ENCODE assay signal across 8 cellular contexts in the genomic region with DNA sequence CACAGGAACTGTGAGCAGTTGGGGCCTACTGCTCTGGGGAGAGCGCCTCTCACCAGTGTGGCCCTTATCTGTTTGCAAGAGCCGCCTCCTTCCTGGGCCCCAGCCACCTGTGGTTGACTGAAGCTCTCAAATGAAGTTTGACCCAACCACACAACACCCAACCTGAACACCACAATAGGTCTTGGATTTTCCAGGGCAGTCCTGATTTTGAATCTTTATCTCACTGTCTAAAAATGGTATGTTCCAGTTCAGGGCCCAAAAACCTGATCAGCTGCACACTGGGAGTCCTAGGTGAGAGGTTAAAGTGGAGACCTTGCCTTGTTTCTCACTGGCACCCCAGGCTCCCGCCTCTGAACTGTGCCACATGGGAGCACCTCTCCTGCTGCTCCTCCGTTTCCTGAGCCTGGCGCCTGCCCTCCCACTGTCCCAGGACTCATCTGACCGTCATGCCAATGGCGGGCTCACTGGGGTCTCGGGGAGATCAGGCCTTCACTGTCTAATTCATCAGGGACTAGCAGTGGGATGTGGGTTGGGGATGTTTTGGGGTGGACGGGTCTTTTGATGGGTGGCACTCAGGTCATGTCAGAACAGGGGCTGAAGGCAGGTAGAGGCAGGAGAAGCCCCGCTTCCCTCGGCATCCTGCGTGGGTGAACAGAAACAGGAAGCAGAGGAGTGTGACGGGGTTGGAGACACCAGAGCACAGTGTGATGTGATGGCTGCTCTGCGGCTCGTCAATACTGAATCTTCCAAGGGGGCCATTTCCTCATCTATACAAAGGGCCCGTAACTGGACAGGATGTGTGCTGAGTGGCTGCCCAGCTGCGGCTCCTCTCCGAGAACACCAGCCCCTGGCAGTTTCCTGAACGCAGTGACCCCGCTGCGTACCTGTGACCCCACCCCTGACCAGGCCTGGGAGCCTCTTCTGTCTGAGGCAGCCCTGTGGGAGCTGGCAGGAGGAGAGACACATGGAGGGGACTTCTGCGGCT. TPM values are rescaled to one million over a fixed set of nuclear protein-coding genes. Genes with fewer than 3 reads are reported as not detected.
DNase-seq lines count a peak whose midpoint lies in the region; ATAC-seq and TF ChIP-seq lines count a peak whose summit lies in the region.

No MANE protein-coding gene starts in this region.

- H3K36me3 Mint-ChIP-seq in activated T-helper 2 cell treated with anti-CD3 and anti-CD28 coated beads, Interferon-gamma antibody, Interleukin-2, Interleukin-4, amounts not matched to agents 10 μg/mL and 5 μg/mL and 100 μg/mL, durations not matched to agents 14 hours and 24 hours and 36 hours (ENCODE audit: low read depth), result no peaks in the 10 kb centered on the region
- H3K36me3 Mint-ChIP-seq in WTC11, result no peaks in the 10 kb centered on the region

- peaks cover 33% of the 10 kb centered on the region for H3K4me1 Mint-ChIP-seq in activated T-helper 2 cell treated with anti-CD3 and anti-CD28 coated beads, Interferon-gamma antibody, Interleukin-2, Interleukin-4, amounts not matched to agents 10 μg/mL and 5 μg/mL and 100 μg/mL, durations not matched to agents 14 hours and 24 hours and 36 hours (ENCODE audit: low read depth)
- H3K4me1 Mint-ChIP-seq in WTC11, result no peaks in the 10 kb centered on the region

- peak; percentile 67 for DNase-seq in activated T-helper 2 cell treated with anti-CD3 and anti-CD28 coated beads, Interferon-gamma antibody, Interleukin-2, Interleukin-4, amounts not matched to agents 10 μg/mL and 5 μg/mL and 100 μg/mL, durations not matched to agents 14 hours and 24 hours and 36 hours (ENCODE audit: low spot score)
- DNase-seq in stimulated activated CD4-positive, alpha-beta T cell treated with anti-CD3 and anti-CD28 coated beads, Interleukin-1b, Interleukin-23, amount 100 ng/mL, for 48 hours, result peak; percentile 71
- DNase-seq in NCI-H446 (lab: John Stamatoyannopoulos, UW) (no peak), islet precursor cell (no peak), NCI-H2227 treated with DMSO at 0.1 percent for 48 hours (lab: John Stamatoyannopoulos, UW) (no peak), WTC11 (ENCODE audit: low spot score) (no peak)

- TF ChIP-seq CTCF in WTC11 (IDR thresholded peaks at IDR 0.05), result no peak

- ATAC-seq in GM19455 (IDR thresholded peaks at IDR 0.05; ENCODE audit: unreplicated experiment) (peak; percentile 68), HG03565 (IDR thresholded peaks at IDR 0.05; ENCODE audit: unreplicated experiment) (peak; percentile 70), WTC11 (no peak)

- intact Hi-C loops in activated T-helper 2 cell treated with anti-CD3 and anti-CD28 coated beads, Interferon-gamma antibody, Interleukin-2, Interleukin-4, amounts not matched to agents 10 μg/mL and 5 μg/mL and 100 μg/mL, durations not matched to agents 14 hours and 24 hours and 36 hours (cut with micrococcal nuclease), result loop anchor here (1.0 to 5.0 kb wide), 4 partner anchors 30 to 86 kb away; partner anchors contain the start of gene ITPKB

- H3K27ac Mint-ChIP-seq in activated T-helper 2 cell treated with anti-CD3 and anti-CD28 coated beads, Interferon-gamma antibody, Interleukin-2, Interleukin-4, amounts not matched to agents 10 μg/mL and 5 μg/mL and 100 μg/mL, durations not matched to agents 14 hours and 24 hours and 36 hours, result peak overlapping the region; percentile 77
- no peak overlapping the region for H3K27ac Mint-ChIP-seq in WTC11

- peak overlapping the region; percentile 32 for H3K4me3 Mint-ChIP-seq in activated T-helper 2 cell treated with anti-CD3 and anti-CD28 coated beads, Interferon-gamma antibody, Interleukin-2, Interleukin-4, amounts not matched to agents 10 μg/mL and 5 μg/mL and 100 μg/mL, durations not matched to agents 14 hours and 24 hours and 36 hours (ENCODE audit: low read depth)
- no peak overlapping the region for H3K4me3 Mint-ChIP-seq in WTC11

- POLR2A ChIA-PET in WTC11 (lab: Charles Lee), result no interaction called here

- CTCF ChIA-PET in WTC11 (lab: Charles Lee), result no interaction called here

- H3K27me3 Mint-ChIP-seq in activated T-helper 2 cell treated with anti-CD3 and anti-CD28 coated beads, Interferon-gamma antibody, Interleukin-2, Interleukin-4, amounts not matched to agents 10 μg/mL and 5 μg/mL and 100 μg/mL, durations not matched to agents 14 hours and 24 hours and 36 hours (ENCODE audit: low read depth), result peaks cover 38% of the 10 kb centered on the region
- H3K27me3 Mint-ChIP-seq in WTC11 (ENCODE audit: low read depth), result no peaks in the 10 kb centered on the region

- H3K9me3 Mint-ChIP-seq in activated T-helper 2 cell treated with anti-CD3 and anti-CD28 coated beads, Interferon-gamma antibody, Interleukin-2, Interleukin-4, amounts not matched to agents 10 μg/mL and 5 μg/mL and 100 μg/mL, durations not matched to agents 14 hours and 24 hours and 36 hours, result no peaks in the 10 kb centered on the region
- H3K9me3 Mint-ChIP-seq in WTC11, result no peaks in the 10 kb centered on the region

TF ChIP-seq in WTC11, 78 proteins besides CTCF, POLR2A, EP300 and RAD21 (continues in another document):
- TF ChIP-seq ATF3 (CRISPR knock-in tag; conservative IDR thresholded peaks at IDR 0.05), result no peak
- TF ChIP-seq, protein P1, sequence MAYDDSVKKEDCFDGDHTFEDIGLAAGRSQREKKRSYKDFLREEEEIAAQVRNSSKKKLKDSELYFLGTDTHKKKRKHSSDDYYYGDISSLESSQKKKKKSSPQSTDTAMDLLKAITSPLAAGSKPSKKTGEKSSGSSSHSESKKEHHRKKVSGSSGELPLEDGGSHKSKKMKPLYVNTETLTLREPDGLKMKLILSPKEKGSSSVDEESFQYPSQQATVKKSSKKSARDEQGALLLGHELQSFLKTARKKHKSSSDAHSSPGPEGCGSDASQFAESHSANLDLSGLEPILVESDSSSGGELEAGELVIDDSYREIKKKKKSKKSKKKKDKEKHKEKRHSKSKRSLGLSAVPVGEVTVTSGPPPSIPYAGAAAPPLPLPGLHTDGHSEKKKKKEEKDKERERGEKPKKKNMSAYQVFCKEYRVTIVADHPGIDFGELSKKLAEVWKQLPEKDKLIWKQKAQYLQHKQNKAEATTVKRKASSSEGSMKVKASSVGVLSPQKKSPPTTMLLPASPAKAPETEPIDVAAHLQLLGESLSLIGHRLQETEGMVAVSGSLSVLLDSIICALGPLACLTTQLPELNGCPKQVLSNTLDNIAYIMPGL (CRISPR knock-in tag; IDR thresholded peaks at IDR 0.05), result no peak
- no peak for TF ChIP-seq NR1H2 (CRISPR knock-in tag; IDR thresholded peaks at IDR 0.05)
- TF ChIP-seq MXD4 (CRISPR knock-in tag; IDR thresholded peaks at IDR 0.05; ENCODE audit: borderline replicate concordance), result no peak
- no peak for TF ChIP-seq ZNF532 (CRISPR knock-in tag; IDR thresholded peaks at IDR 0.05; ENCODE audit: borderline replicate concordance)
- TF ChIP-seq NFE2L1 (CRISPR knock-in tag; IDR thresholded peaks at IDR 0.05), result no peak
- TF ChIP-seq CBFB (CRISPR knock-in tag; IDR thresholded peaks at IDR 0.05; ENCODE audit: low read depth), result no peak
- no peak for TF ChIP-seq NR2C2 (CRISPR knock-in tag; IDR thresholded peaks at IDR 0.05)
- TF ChIP-seq IRF2 (CRISPR knock-in tag; IDR thresholded peaks at IDR 0.05; ENCODE audit: borderline replicate concordance, low read depth), result no peak
- TF ChIP-seq TEAD4 (CRISPR knock-in tag; IDR thresholded peaks at IDR 0.05), result no peak
- no peak for TF ChIP-seq ESRRA (CRISPR knock-in tag; IDR thresholded peaks at IDR 0.05; ENCODE audit: borderline replicate concordance)
- no peak for TF ChIP-seq ATF1 (CRISPR knock-in tag; IDR thresholded peaks at IDR 0.05)

RNA-seq across cellular contexts. Expression of gene ITPKB, which starts 59.6 kb away (rescaled TPM):
- 27.6 and 30.0 TPM in 2 replicates for total RNA-seq in activated T-helper 2 cell treated with anti-CD3 and anti-CD28 coated beads, Interferon-gamma antibody, Interleukin-2, Interleukin-4, amounts not matched to agents 10 μg/mL and 5 μg/mL and 100 μg/mL, durations not matched to agents 14 hours and 24 hours and 36 hours
- 13.1 to 15.6 TPM (median 13.5 TPM) in 3 replicates for total RNA-seq in WTC11 (2021)

Comparison
In these comparisons a context has a peak if more than half of its experiments do, and no peak if none do; other contexts are left out.
1. DNase-seq: peak in activated T-helper 2 cell treated with anti-CD3 and anti-CD28 coated beads, Interferon-gamma antibody, Interleukin-2, Interleukin-4, amounts not matched to agents 10 μg/mL and 5 μg/mL and 100 μg/mL, durations not matched to agents 14 hours and 24 hours and 36 hours (single experiment) and stimulated activated CD4-positive, alpha-beta T cell treated with anti-CD3 and anti-CD28 coated beads, Interleukin-1b, Interleukin-23, amount 100 ng/mL, for 48 hours (single experiment); none in NCI-H446 (0 of 2), islet precursor cell (single experiment), NCI-H2227 treated with DMSO at 0.1 percent for 48 hours (single experiment) and WTC11 (single experiment).